In genomic region chr6:83180396-83180950, GRCh38 we compare ENCODE assay signal across 2 cellular contexts.
A peak's percentile ranks its signal among the peaks of the same experiment; 100 is the strongest.
TF ChIP-seq lines count a peak whose summit lies in the region.

No MANE protein-coding gene starts in this region.

TF ChIP-seq in K562, 482 proteins besides CTCF, POLR2A, EP300 and RAD21:
- TF ChIP-seq ZNF589 (CRISPR knock-in tag; IDR thresholded peaks at IDR 0.05; ENCODE audit: low read depth): 0 out of 2 replicates have a peak, but pooled peaks have one; percentile 26
- no peak for TF ChIP-seq PTBP1 (IDR thresholded peaks at IDR 0.05; ENCODE audit: low read depth, low read length)
- peak; percentile 53 for TF ChIP-seq MEIS2 (IDR thresholded peaks at IDR 0.05; ENCODE audit: partially characterized antibody)
- TF ChIP-seq COPS2 (conservative IDR thresholded peaks at IDR 0.05): no peak
- no peak for TF ChIP-seq CEBPG (CRISPR knock-in tag; IDR thresholded peaks at IDR 0.05)
- peak in 1 of 2 experiments; percentile 64; a peak in 1 of 4 replicates for TF ChIP-seq CEBPG (tag; conservative IDR thresholded peaks at IDR 0.05 in 1 of 2, IDR thresholded peaks at IDR 0.05 in 1 of 2)
- TF ChIP-seq PCBP1 (IDR thresholded peaks at IDR 0.05; ENCODE audit: low read depth, low read length, poor library complexity, severe bottlenecking): no peak
TF ChIP-seq in K562: peak in this region for 3.

TF ChIP-seq in neural cell, 6 proteins besides CTCF, POLR2A, EP300 and RAD21:
- TF ChIP-seq REST (IDR thresholded peaks at IDR 0.05; ENCODE audit: borderline replicate concordance): no peak
- peak; percentile 77 for TF ChIP-seq POLR2AphosphoS5 (IDR thresholded peaks at IDR 0.05)
